27 cellular contexts compared by ENCODE assay signal in genomic region chr3:24857945-24858344, GRCh38.
"Had no signal": no experiment of that assay in that cellular context is flagged by ENCODE, and none has a peak within 500 bp of the region (broad histone marks: within the 10 kb centered on the region; RNA-seq: fewer than 3 reads in every experiment).

No MANE protein-coding gene starts in this region.

- H3K27me3 ChIP-seq: stomach, suprapubic skin, testis, thyroid gland, tibial artery, tibial nerve, transverse colon, upper lobe of left lung, upper lobe of right lung, uterus, vagina had no signal

- H3K9me3 ChIP-seq: stomach, suprapubic skin, testis, thoracic aorta, thyroid gland, tibial artery, tibial nerve, transverse colon, upper lobe of left lung, upper lobe of right lung, uterus, vagina had no signal

- DNase-seq: stimulated activated CD4-positive, alpha-beta T cell treated with anti-CD3 and anti-CD28 coated beads, Interleukin-2, amount 100 ng/mL, for 48 hours; stimulated activated CD4-positive, alpha-beta T cell treated with anti-CD3 and anti-CD28 coated beads, Interleukin-4, amount 100 ng/mL, for 1 hour; stimulated activated CD4-positive, alpha-beta T cell treated with anti-CD3 and anti-CD28 coated beads, Interleukin-4, amount 100 ng/mL, for 24 hours; stimulated activated CD4-positive, alpha-beta T cell treated with anti-CD3 and anti-CD28 coated beads, Interleukin-4, amount 100 ng/mL, for 4 hours; stimulated activated CD8-positive, alpha-beta memory T cell treated with anti-CD3 and anti-CD28 coated beads, Interleukin-4, amount 100 ng/mL, for 48 hours; stimulated activated naive B cell treated with anti-CD40 and anti-IgM and Interleukin-4, amounts not matched to agents 10 μg/mL and 1 μg/mL and 100 μg/mL, for 72 hours; stimulated activated naive CD4-positive, alpha-beta T cell; stimulated activated naive CD4-positive, alpha-beta T cell treated with Interleukin-2 at 50 U/mL for 16 hours; stimulated activated naive CD8-positive, alpha-beta T cell treated with anti-CD3 and anti-CD28 coated beads, Interleukin-15, amount 100 ng/mL, for 72 hours; stimulated activated naive CD8-positive, alpha-beta T cell treated with anti-CD3 and anti-CD28 coated beads, Interleukin-15, Interleukin-2, amounts not matched to agents 100 U/mL and 50 U/mL, for 24 hours; stomach; substantia nigra; testis; thyroid gland; tibial artery; transverse colon; trophoblast cell; upper lobe of left lung; upper lobe of right lung; uterus had no signal

- ATAC-seq: stimulated activated effector memory CD8-positive, alpha-beta T cell treated with anti-CD3 and anti-CD28 coated beads, Interleukin-12 subunit alpha, Interleukin-12 subunit beta, amount 100 ng/mL, for 72 hours; stimulated activated memory B cell treated with anti-CD40 and anti-IgM and Interleukin-4, amounts not matched to agents 10 μg/mL and 1 μg/mL and 100 μg/mL, for 72 hours; stimulated activated naive B cell treated with anti-CD40 and anti-IgM and Interleukin-4, amounts not matched to agents 10 μg/mL and 1 μg/mL and 100 μg/mL, for 72 hours; stimulated activated naive CD8-positive, alpha-beta T cell treated with anti-CD3 and anti-CD28 coated beads, Interleukin-15, amount 100 ng/mL, for 72 hours; stimulated activated naive CD8-positive, alpha-beta T cell treated with anti-CD3 and anti-CD28 coated beads, Interleukin-15, Interleukin-2, amounts not matched to agents 100 U/mL and 50 U/mL, for 24 hours; upper lobe of right lung had no signal

- H3K27ac ChIP-seq: stomach, suprapubic skin, testis, thoracic aorta, thyroid gland, tibial artery, tibial nerve, transverse colon, upper lobe of left lung, upper lobe of right lung, uterus, vagina had no signal

- H3K36me3 ChIP-seq: stomach, suprapubic skin, thoracic aorta, thyroid gland, tibial artery, tibial nerve, transverse colon, upper lobe of left lung, upper lobe of right lung, uterus, vagina had no signal

- FAIRE-seq: urothelium cell line had no signal

- H3K4me1 ChIP-seq: stomach, suprapubic skin, testis, thyroid gland, tibial artery, tibial nerve, transverse colon, upper lobe of left lung, upper lobe of right lung, uterus, vagina had no signal

- H3K4me3 ChIP-seq: stomach, suprapubic skin, testis, thoracic aorta, thyroid gland, tibial artery, tibial nerve, transverse colon, upper lobe of left lung, upper lobe of right lung, uterus, vagina had no signal
